1 cellular context compared by ENCODE assay signal in the genomic region with DNA sequence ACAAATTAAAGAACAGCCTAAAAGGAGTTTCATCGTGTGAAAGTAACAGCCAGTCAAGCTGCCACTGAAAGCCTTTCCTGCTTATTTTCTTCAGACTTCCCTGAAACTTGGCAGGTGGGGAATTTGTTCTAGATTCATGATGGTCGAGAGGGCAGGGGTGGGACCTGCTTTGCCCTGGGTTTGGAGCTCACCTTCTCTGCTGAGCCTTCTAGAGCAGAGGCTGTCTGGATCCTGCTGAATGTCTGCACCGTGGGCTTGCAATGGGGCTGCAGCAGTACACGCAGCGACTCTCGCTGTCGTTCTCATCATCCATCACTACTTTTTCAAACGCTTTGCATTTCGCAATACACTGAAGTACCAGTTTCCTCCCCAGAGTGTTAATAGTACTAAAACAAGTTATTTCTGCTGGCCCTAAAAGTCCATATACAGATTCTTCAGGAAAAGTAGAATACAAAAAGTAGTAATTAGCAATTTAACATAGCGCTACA.
TF ChIP-seq lines count a peak whose summit lies in the region.

No MANE protein-coding gene starts in this region.

TF ChIP-seq in HepG2, 621 proteins besides CTCF, POLR2A, EP300 and RAD21:
- no peak for TF ChIP-seq TRAFD1 (CRISPR knock-in tag; IDR thresholded peaks at IDR 0.05; ENCODE audit: borderline replicate concordance)
- TF ChIP-seq PRDM10 (CRISPR knock-in tag; IDR thresholded peaks at IDR 0.05; ENCODE audit: low read depth): no peak
- no peak for TF ChIP-seq ZNF260 (CRISPR knock-in tag; IDR thresholded peaks at IDR 0.05; ENCODE audit: borderline replicate concordance, low read depth)
- no peak for TF ChIP-seq XBP1 (CRISPR knock-in tag; IDR thresholded peaks at IDR 0.05)
- TF ChIP-seq CEBPB (IDR thresholded peaks at IDR 0.05; ENCODE audit: borderline replicate concordance, low read depth, low read length): peak; percentile 89
- TF ChIP-seq ZNF646 (CRISPR knock-in tag; IDR thresholded peaks at IDR 0.05): no peak
- TF ChIP-seq ZMYM4 (CRISPR knock-in tag; IDR thresholded peaks at IDR 0.05): no peak
- TF ChIP-seq NFE2L1 (CRISPR knock-in tag; IDR thresholded peaks at IDR 0.05; ENCODE audit: borderline replicate concordance): no peak
- TF ChIP-seq ZNF484 (CRISPR knock-in tag; IDR thresholded peaks at IDR 0.05; ENCODE audit: borderline replicate concordance, low read depth): no peak
- 0 out of 4 replicates have a peak, but pooled peaks of 1 of the 2 experiments have one; percentile 31 for TF ChIP-seq MAFK (conservative IDR thresholded peaks at IDR 0.05 in 1 of 2, IDR thresholded peaks at IDR 0.05 in 1 of 2; ENCODE audit: low read length in 2 of 2)
- no peak for TF ChIP-seq NFE2L2 (IDR thresholded peaks at IDR 0.05; ENCODE audit: low read length)
- TF ChIP-seq SAP130 (CRISPR knock-in tag; IDR thresholded peaks at IDR 0.05; ENCODE audit: low read depth): no peak
- no peak for TF ChIP-seq SYNCRIP (IDR thresholded peaks at IDR 0.05; ENCODE audit: insufficient read depth, low read depth, low read length)
- TF ChIP-seq BRF2 (CRISPR knock-in tag; IDR thresholded peaks at IDR 0.05): no peak
- no peak for TF ChIP-seq IRF2 (CRISPR knock-in tag; IDR thresholded peaks at IDR 0.05)
- no peak for TF ChIP-seq YY1 (IDR thresholded peaks at IDR 0.05; ENCODE audit: insufficient read depth, insufficient replicate concordance, low read depth, low read length)
